ENCODE assay signal across 9 cellular contexts in the genomic region with DNA sequence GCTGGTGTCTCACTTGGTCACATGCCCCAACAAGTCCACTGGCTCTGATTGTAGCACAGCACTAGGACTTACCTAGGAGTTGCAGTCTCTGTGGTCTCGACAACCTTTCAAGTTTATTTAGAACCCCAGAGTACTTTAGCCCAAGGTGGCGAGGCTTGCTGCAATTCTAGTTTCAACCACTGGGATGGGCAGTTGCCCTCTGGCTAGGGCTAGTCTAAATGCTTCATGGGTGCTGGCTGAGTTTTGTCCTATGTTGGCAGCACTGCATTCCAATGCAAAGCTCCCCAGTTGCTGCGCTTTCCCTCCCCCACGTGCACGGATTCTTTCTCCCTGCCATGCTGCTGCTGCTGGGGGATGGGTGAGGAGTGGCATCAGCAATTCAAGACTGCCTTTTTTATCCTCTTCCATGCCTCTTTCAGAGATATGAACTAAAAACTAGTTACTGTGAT.
A peak's percentile ranks its signal among the peaks of the same experiment; 100 is the strongest.
DNase-seq lines count a peak whose midpoint lies in the region; ATAC-seq and TF ChIP-seq lines count a peak whose summit lies in the region.
"Had no signal": no experiment of that assay in that cellular context is flagged by ENCODE, and none has a peak within 500 bp of the region (broad histone marks: within the 10 kb centered on the region; RNA-seq: fewer than 3 reads in every experiment).

No MANE protein-coding gene starts in this region.

- H3K36me3 ChIP-seq in MG63: no peaks in the 10 kb centered on the region

- peaks cover 19% of the 10 kb centered on the region for H3K36me3 Mint-ChIP-seq in progenitor cell of endocrine pancreas (ENCODE audit: insufficient read depth)

- H3K4me1 Mint-ChIP-seq in progenitor cell of endocrine pancreas (ENCODE audit: low read depth): peaks cover 6% of the 10 kb centered on the region

- no peak overlapping the region for H3K27ac Mint-ChIP-seq in progenitor cell of endocrine pancreas

- no peaks in the 10 kb centered on the region for H3K9me3 ChIP-seq in MG63
- H3K9me3 ChIP-seq: BLaER1 treated with 17β-estradiol and CSF1 and Interleukin-3, amounts not matched to agents 10 nM and 100 nM had no signal

- H3K27me3 Mint-ChIP-seq in progenitor cell of endocrine pancreas: no peaks in the 10 kb centered on the region

- H3K4me3 Mint-ChIP-seq in progenitor cell of endocrine pancreas (ENCODE audit: low read depth): no peak overlapping the region

- no peak overlapping the region for H3K4me3 ChIP-seq in MG63
- H3K4me3 ChIP-seq: BLaER1 treated with 17β-estradiol and CSF1 and Interleukin-3, amounts not matched to agents 10 nM and 100 nM had no signal

- ATAC-seq in GM21528 (IDR thresholded peaks at IDR 0.05; ENCODE audit: low FRiP score, unreplicated experiment): no peak

- no peaks in the 10 kb centered on the region for H3K9me3 Mint-ChIP-seq in progenitor cell of endocrine pancreas (ENCODE audit: low read depth)

- DNase-seq in NCI-H2227 (lab: John Stamatoyannopoulos, UW; ENCODE audit: unreplicated experiment): peak; percentile 4
- no peak for DNase-seq in NCI-H2227 treated with DMSO at 0.1 percent for 48 hours (lab: John Stamatoyannopoulos, UW)
- peak; percentile 4 for DNase-seq in MG63
- DNase-seq in ecto neural progenitor cell (ENCODE audit: low spot score): peak; percentile 75
- DNase-seq in progenitor cell of endocrine pancreas (ENCODE audit: low spot score, unreplicated experiment): no peak
- no peak for DNase-seq in NCI-H1436 treated with DMSO at 0.1 percent for 48 hours (lab: John Stamatoyannopoulos, UW)
- DNase-seq in NCI-H345 treated with DMSO at 0.1 percent for 48 hours (lab: John Stamatoyannopoulos, UW; ENCODE audit: unreplicated experiment): no peak

- no peaks in the 10 kb centered on the region for H3K27me3 ChIP-seq in MG63
- H3K27me3 ChIP-seq: BLaER1 treated with 17β-estradiol and CSF1 and Interleukin-3, amounts not matched to agents 10 nM and 100 nM had no signal

- peak; percentile 61 for TF ChIP-seq CTCF in progenitor cell of endocrine pancreas (IDR thresholded peaks at IDR 0.05; ENCODE audit: unreplicated experiment)

Comparison
In these comparisons a context has a peak if more than half of its experiments do, and no peak if none do; other contexts are left out.
1. DNase-seq: peak in NCI-H2227 (single experiment), MG63 (single experiment) and ecto neural progenitor cell (single experiment); none in NCI-H2227 treated with DMSO at 0.1 percent for 48 hours (single experiment), progenitor cell of endocrine pancreas (single experiment), NCI-H1436 treated with DMSO at 0.1 percent for 48 hours (single experiment) and NCI-H345 treated with DMSO at 0.1 percent for 48 hours (single experiment).